Comparison of ENCODE assay signal across 12 cellular contexts in the genomic region with DNA sequence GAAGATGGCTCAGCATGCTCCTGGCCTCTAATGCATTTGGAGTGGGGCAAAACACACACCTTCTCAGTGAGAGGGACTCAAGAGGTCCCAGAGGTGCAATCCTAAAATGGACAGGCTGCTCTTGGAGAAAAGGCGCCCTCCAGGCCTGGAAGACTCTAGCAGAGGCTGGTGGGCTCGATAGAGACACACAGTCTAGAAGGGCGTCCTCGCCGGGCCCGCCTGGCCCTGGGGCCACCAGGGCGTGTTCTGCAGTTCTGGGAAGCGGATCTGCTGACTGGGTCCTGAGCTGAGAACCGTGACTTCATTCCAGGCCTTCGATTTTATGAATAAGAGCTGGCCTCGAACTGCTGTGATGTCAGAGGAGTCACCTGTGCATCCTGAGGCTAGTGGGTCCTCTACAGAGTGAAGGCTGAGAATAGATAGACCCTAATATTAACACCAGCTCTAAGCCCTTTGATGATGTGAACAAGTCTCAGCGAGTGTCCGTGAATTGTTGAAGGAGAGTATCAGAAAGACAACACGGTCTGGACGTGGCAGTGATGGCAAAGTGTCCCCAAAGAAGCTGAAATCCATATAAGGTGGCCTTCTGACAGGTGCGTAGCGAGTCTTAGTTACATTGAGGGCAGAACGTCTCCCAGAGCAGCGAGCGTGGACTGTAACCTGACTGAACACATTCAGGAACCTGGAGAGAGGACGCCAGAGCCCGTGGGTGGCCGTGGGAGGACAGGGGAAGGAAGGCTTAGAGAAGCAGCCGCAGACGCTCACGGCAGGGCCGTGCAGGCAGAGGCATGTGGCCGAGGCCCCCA.
DNase-seq lines count a peak whose midpoint lies in the region; TF ChIP-seq lines count a peak whose summit lies in the region.
"Had no signal": no experiment of that assay in that cellular context is flagged by ENCODE, and none has a peak within 500 bp of the region (broad histone marks: within the 10 kb centered on the region; RNA-seq: fewer than 3 reads in every experiment).

No MANE protein-coding gene starts in this region.

- H3K9me3 ChIP-seq in HEK293 (ENCODE audit: control insufficient read depth, insufficient read depth, low read depth, low read length), result no peaks in the 10 kb centered on the region
- H3K9me3 ChIP-seq: sigmoid colon had no signal

- intact Hi-C loops in activated CD4-positive, alpha-beta T cell treated with anti-CD3 and anti-CD28 coated beads, Interleukin-2, amount 10 ng/mL, durations not matched to agents 24 days and 14 days (cut with micrococcal nuclease), result loop anchor here (2.0 to 10.0 kb wide), 4 partner anchors 77 to 477 kb away; a partner anchor contains a TSS

- no peak overlapping the region for H3K4me3 ChIP-seq in HEK293 (ENCODE audit: low read depth, low read length)
- no peak overlapping the region for H3K4me3 ChIP-seq in skin epidermis
- H3K4me3 ChIP-seq: sigmoid colon had no signal

- TF ChIP-seq CTCF in HEK293 (tag by site-specific recombination; IDR thresholded peaks at IDR 0.05), result no peak

- peaks cover 3% of the 10 kb centered on the region; the same call in 1 of the 2 replicates for H3K4me1 ChIP-seq in HEK293 (ENCODE audit: control insufficient read depth, insufficient read depth, low read length)
- H3K4me1 ChIP-seq: sigmoid colon had no signal

- H3K36me3 Mint-ChIP-seq in activated CD4-positive, alpha-beta T cell treated with anti-CD3 and anti-CD28 coated beads, Interleukin-2, amount 10 ng/mL, durations not matched to agents 24 days and 14 days (ENCODE audit: low read depth), result peaks cover 14% of the 10 kb centered on the region
- H3K36me3 Mint-ChIP-seq in activated naive CD8-positive, alpha-beta T cell treated with anti-CD3 and anti-CD28 coated beads for 36 hours, result peaks cover 28% of the 10 kb centered on the region

- CTCF ChIA-PET in HEK293 (lab: Yijun Ruan, JAX), result no interaction called here

- no peak for DNase-seq in activated CD4-positive, alpha-beta T cell treated with anti-CD3 and anti-CD28 coated beads, Interleukin-2, amount 10 ng/mL, durations not matched to agents 24 days and 14 days
- no peak for DNase-seq in activated CD4-positive, alpha-beta T cell treated with anti-CD3 and anti-CD28 coated beads, Interleukin-2, amount 50 U/mL, for 1 hour
- DNase-seq in activated naive CD8-positive, alpha-beta T cell treated with anti-CD3 and anti-CD28 coated beads for 36 hours, result no peak
- DNase-seq in hippocampal formation (lab: John Stamatoyannopoulos, UW) (no peak), NCI-H1417 (lab: John Stamatoyannopoulos, UW) (no peak), SW 1271 (lab: John Stamatoyannopoulos, UW) (no peak)
- DNase-seq: heart right ventricle, NCI-H446 treated with DMSO at 0.1 percent for 48 hours had no signal

- H3K4me1 Mint-ChIP-seq in activated CD4-positive, alpha-beta T cell treated with anti-CD3 and anti-CD28 coated beads, Interleukin-2, amount 10 ng/mL, durations not matched to agents 24 days and 14 days, result peaks cover 29% of the 10 kb centered on the region
- H3K4me1 Mint-ChIP-seq in activated naive CD8-positive, alpha-beta T cell treated with anti-CD3 and anti-CD28 coated beads for 36 hours, result peaks cover 23% of the 10 kb centered on the region

- peak overlapping the region; percentile 92 for H3K27ac Mint-ChIP-seq in activated CD4-positive, alpha-beta T cell treated with anti-CD3 and anti-CD28 coated beads, Interleukin-2, amount 10 ng/mL, durations not matched to agents 24 days and 14 days
- no peak overlapping the region for H3K27ac Mint-ChIP-seq in activated naive CD8-positive, alpha-beta T cell treated with anti-CD3 and anti-CD28 coated beads for 36 hours

- H3K36me3 ChIP-seq in HEK293 (ENCODE audit: control insufficient read depth in 2 of 2, insufficient read depth in 1 of 2, low read length in 2 of 2), result no peaks in the 10 kb centered on the region
- H3K36me3 ChIP-seq: heart right ventricle, sigmoid colon had no signal

- no peaks in the 10 kb centered on the region for H3K27me3 Mint-ChIP-seq in activated CD4-positive, alpha-beta T cell treated with anti-CD3 and anti-CD28 coated beads, Interleukin-2, amount 10 ng/mL, durations not matched to agents 24 days and 14 days
- H3K27me3 Mint-ChIP-seq in activated naive CD8-positive, alpha-beta T cell treated with anti-CD3 and anti-CD28 coated beads for 36 hours, result no peaks in the 10 kb centered on the region

- POLR2A ChIA-PET in HEK293 (lab: Yijun Ruan, JAX), result no interaction called here

- H3K9me3 Mint-ChIP-seq in activated CD4-positive, alpha-beta T cell treated with anti-CD3 and anti-CD28 coated beads, Interleukin-2, amount 10 ng/mL, durations not matched to agents 24 days and 14 days, result peaks cover 5% of the 10 kb centered on the region
- peaks cover 11% of the 10 kb centered on the region for H3K9me3 Mint-ChIP-seq in activated naive CD8-positive, alpha-beta T cell treated with anti-CD3 and anti-CD28 coated beads for 36 hours
- H3K9me3 Mint-ChIP-seq: neural crest cell had no signal

- H3K27ac ChIP-seq in HEK293 (ENCODE audit: extremely low read depth, low read depth, low read length), result no peak overlapping the region
- H3K27ac ChIP-seq in skin epidermis, result peak overlapping the region in 14 of 21 experiments; percentile 19 to 89 (median 81)

- peak overlapping the region; percentile 79 for H3K4me3 Mint-ChIP-seq in activated CD4-positive, alpha-beta T cell treated with anti-CD3 and anti-CD28 coated beads, Interleukin-2, amount 10 ng/mL, durations not matched to agents 24 days and 14 days
- H3K4me3 Mint-ChIP-seq in activated naive CD8-positive, alpha-beta T cell treated with anti-CD3 and anti-CD28 coated beads for 36 hours, result peak overlapping the region; percentile 80
- H3K4me3 Mint-ChIP-seq: neural crest cell had no signal

TF ChIP-seq in HEK293, 187 proteins besides CTCF, POLR2A, EP300 and RAD21:
- peak; percentile 42; the same call in 1 of the 2 replicates for TF ChIP-seq ZFHX2 (tag by site-specific recombination; conservative IDR thresholded peaks at IDR 0.05)
- TF ChIP-seq ZNF433 (tag by site-specific recombination; IDR thresholded peaks at IDR 0.05; ENCODE audit: low read depth), result no peak
